ENCODE assay signal across 8 cellular contexts in the genomic region with DNA sequence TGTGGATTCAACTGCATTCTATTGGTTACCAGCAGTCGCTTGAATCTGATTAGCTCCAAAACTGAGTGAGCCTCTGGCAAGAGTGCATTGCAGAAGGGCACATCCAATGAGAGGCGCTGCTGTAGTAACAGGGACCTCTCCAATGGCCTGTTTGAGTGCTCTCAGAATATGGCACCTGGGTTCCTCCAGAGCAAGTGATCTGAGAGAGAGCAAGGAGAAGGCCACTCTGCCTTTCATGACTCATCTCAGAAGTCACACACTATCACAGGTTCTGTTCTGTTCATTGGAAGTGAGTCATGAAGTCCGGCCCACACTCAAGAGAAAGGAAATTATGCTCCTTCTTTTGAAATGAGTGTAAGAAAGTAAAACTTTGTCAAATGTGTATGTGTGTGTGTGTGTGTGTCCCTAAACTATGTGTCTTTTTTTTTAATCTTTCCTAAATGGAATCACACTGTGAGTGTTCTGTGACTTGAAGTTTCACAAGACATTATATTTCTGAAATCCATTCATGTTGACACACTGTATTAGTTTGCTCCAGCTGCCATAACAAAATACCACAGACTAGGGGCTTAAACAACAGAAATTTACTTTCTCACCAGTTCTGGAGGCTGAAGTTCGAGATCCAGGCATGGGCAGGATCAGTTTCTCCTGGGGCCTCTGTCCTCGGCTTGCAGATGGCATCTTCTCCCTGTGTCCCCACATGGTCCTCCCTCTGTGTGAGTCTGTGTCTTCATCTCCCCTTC.
DNase-seq lines count a peak whose midpoint lies in the region; ATAC-seq and TF ChIP-seq lines count a peak whose summit lies in the region.

No MANE protein-coding gene starts in this region.

- no peak overlapping the region for H3K27ac ChIP-seq in SK-N-SH (ENCODE audit: low read depth in 2 of 2, low read length in 1 of 2)

- WGBS in SK-N-SH (ENCODE audit: low lambda C conversion rate): 21% methylated on average over 5 of the region's 5 CpGs

- H4K20me1 ChIP-seq in SK-N-SH (ENCODE audit: insufficient read depth): no peaks in the 10 kb centered on the region

- peak; percentile 29 for DNase-seq in BJ (ENCODE audit: low read depth)
- DNase-seq in T-helper 2 cell treated with Interferon-gamma antibody and Interleukin-4, amounts not matched to agents 5 μg/mL and 100 μg/mL, for 36 hours (ENCODE audit: low spot score): peak; percentile 73
- peak; percentile 56 for DNase-seq in islet precursor cell
- DNase-seq in SK-N-SH: no peak
- no peak for DNase-seq in cortex of kidney (lab: John Stamatoyannopoulos, UW)
- DNase-seq in T-helper 17 cell: no peak
- DNase-seq in NCI-H128 (lab: John Stamatoyannopoulos, UW; ENCODE audit: unreplicated experiment): no peak

- H3K27me3 ChIP-seq in BJ (ENCODE audit: control insufficient read depth, insufficient read depth, low read length) (no peaks in the 10 kb centered on the region), SK-N-SH (ENCODE audit: insufficient read depth) (no peaks in the 10 kb centered on the region)

- H2AFZ ChIP-seq in SK-N-SH (ENCODE audit: low read depth): no peak overlapping the region

- no peak for TF ChIP-seq RAD21 in SK-N-SH (IDR thresholded peaks at IDR 0.05; ENCODE audit: low read length)

- H3K79me2 ChIP-seq in SK-N-SH (ENCODE audit: insufficient read depth): no peaks in the 10 kb centered on the region

- no peaks in the 10 kb centered on the region for H3K9me2 ChIP-seq in SK-N-SH

- H3K4me3 Mint-ChIP-seq in T-helper 2 cell treated with Interferon-gamma antibody and Interleukin-4, amounts not matched to agents 5 μg/mL and 100 μg/mL, for 36 hours: no peak overlapping the region
- no peak overlapping the region for H3K4me3 Mint-ChIP-seq in T-helper 17 cell

- H3K36me3 ChIP-seq in BJ (ENCODE audit: control insufficient read depth, insufficient read depth, low read length) (no peaks in the 10 kb centered on the region), SK-N-SH (replicated peaks in 1 of 2; ENCODE audit: control insufficient read depth in 1 of 2, insufficient read depth in 2 of 2, low read length in 1 of 2) (no peaks in the 10 kb centered on the region)

- no peaks in the 10 kb centered on the region for H3F3A ChIP-seq in SK-N-SH (replicated peaks; ENCODE audit: insufficient read depth)

- H3K4me3 ChIP-seq in BJ (ENCODE audit: low read depth, low read length) (no peak overlapping the region), SK-N-SH (ENCODE audit: low read depth in 2 of 2, low read length in 1 of 2) (no peak overlapping the region)

- no peak overlapping the region for H3K4me2 ChIP-seq in SK-N-SH

- no peaks in the 10 kb centered on the region for H3K27me3 Mint-ChIP-seq in T-helper 2 cell treated with Interferon-gamma antibody and Interleukin-4, amounts not matched to agents 5 μg/mL and 100 μg/mL, for 36 hours (ENCODE audit: low read depth)
- H3K27me3 Mint-ChIP-seq in T-helper 17 cell: peaks cover 48% of the 10 kb centered on the region

- no peak for TF ChIP-seq CTCF in BJ (IDR thresholded peaks at IDR 0.05; ENCODE audit: insufficient read depth, low read depth, low read length)
- TF ChIP-seq CTCF in SK-N-SH (IDR thresholded peaks at IDR 0.05): no peak

- CTCF ChIA-PET in BJ (lab: Yijun Ruan, JAX) (interaction anchor here (1.3 kb wide), 1 partner anchor 9 kb away, joined by 5 read pairs; no protein-coding TSS in a partner anchor), SK-N-SH (lab: Yijun Ruan, JAX) (no interaction called here)

- POLR2A ChIA-PET in BJ (lab: Charles Lee): no interaction called here
- POLR2A ChIA-PET in SK-N-SH (lab: Yijun Ruan, JAX): no interaction called here

- no peak overlapping the region for H3K27ac Mint-ChIP-seq in T-helper 2 cell treated with Interferon-gamma antibody and Interleukin-4, amounts not matched to agents 5 μg/mL and 100 μg/mL, for 36 hours
- no peak overlapping the region for H3K27ac Mint-ChIP-seq in T-helper 17 cell

- no peak for TF ChIP-seq EP300 in SK-N-SH (IDR thresholded peaks at IDR 0.05; ENCODE audit: borderline replicate concordance in 1 of 2, low read depth in 1 of 2, low read length in 1 of 2)

- no peaks in the 10 kb centered on the region for H3K4me1 ChIP-seq in SK-N-SH (ENCODE audit: control insufficient read depth in 1 of 2, insufficient read depth in 2 of 2, low read depth in 1 of 2, low read length in 1 of 2)

- ATAC-seq in GM21529 (IDR thresholded peaks at IDR 0.05; ENCODE audit: unreplicated experiment): peak; percentile 77
- no peak for ATAC-seq in T-helper 17 cell

- H3K4me1 Mint-ChIP-seq in T-helper 2 cell treated with Interferon-gamma antibody and Interleukin-4, amounts not matched to agents 5 μg/mL and 100 μg/mL, for 36 hours (ENCODE audit: low read depth): no peaks in the 10 kb centered on the region
- H3K4me1 Mint-ChIP-seq in T-helper 17 cell: no peaks in the 10 kb centered on the region

- no peaks in the 10 kb centered on the region for H3K9me3 ChIP-seq in SK-N-SH
- no peaks in the 10 kb centered on the region for H3K9me3 ChIP-seq in T-helper 17 cell (ENCODE audit: control insufficient read depth, low read length, poor library complexity, severe bottlenecking)

- H3K36me3 Mint-ChIP-seq in T-helper 2 cell treated with Interferon-gamma antibody and Interleukin-4, amounts not matched to agents 5 μg/mL and 100 μg/mL, for 36 hours (ENCODE audit: low read depth): no peaks in the 10 kb centered on the region
- no peaks in the 10 kb centered on the region for H3K36me3 Mint-ChIP-seq in T-helper 17 cell (ENCODE audit: low read depth)

- no peak overlapping the region for H3K9ac ChIP-seq in SK-N-SH

- H3K9me3 Mint-ChIP-seq in T-helper 2 cell treated with Interferon-gamma antibody and Interleukin-4, amounts not matched to agents 5 μg/mL and 100 μg/mL, for 36 hours: peaks cover 20% of the 10 kb centered on the region

TF ChIP-seq in SK-N-SH, 30 proteins besides CTCF, POLR2A, EP300 and RAD21:
- TF ChIP-seq NFIC (IDR thresholded peaks at IDR 0.05; ENCODE audit: borderline replicate concordance) (no peak), ELF1 (IDR thresholded peaks at IDR 0.05) (no peak)

Comparison
In these comparisons a context has a peak if more than half of its experiments do, and no peak if none do; other contexts are left out.
1. DNase-seq: peak in BJ (single experiment), T-helper 2 cell treated with Interferon-gamma antibody and Interleukin-4, amounts not matched to agents 5 μg/mL and 100 μg/mL, for 36 hours (single experiment) and islet precursor cell (single experiment); none in SK-N-SH (single experiment), cortex of kidney (single experiment), T-helper 17 cell (0 of 3) and NCI-H128 (single experiment).